11 cellular contexts compared by ENCODE assay signal in genomic region chr10:86968994-86969355, GRCh38. TPM values are rescaled to one million over a fixed set of nuclear protein-coding genes. Genes with fewer than 3 reads are reported as not detected.
DNase-seq lines count a peak whose midpoint lies in the region; ATAC-seq, FAIRE-seq and TF ChIP-seq lines count a peak whose summit lies in the region.
"Had no signal": no experiment of that assay in that cellular context is flagged by ENCODE, and none has a peak within 500 bp of the region (broad histone marks: within the 10 kb centered on the region; RNA-seq: fewer than 3 reads in every experiment).

No MANE protein-coding gene starts in this region.

- H3K9ac ChIP-seq in fibroblast of lung (ENCODE audit: insufficient read depth, low read length), result peak overlapping the region; percentile 52

- no peak for ATAC-seq in CD4-positive, CD25-positive, alpha-beta regulatory T cell (ENCODE audit: low read depth in 2 of 2)

- peaks cover 58% of the 10 kb centered on the region for H3K4me1 ChIP-seq in CD4-positive, CD25-positive, alpha-beta regulatory T cell (ENCODE audit: control insufficient read depth, insufficient read depth, low read length, poor library complexity, severe bottlenecking)
- H3K4me1 ChIP-seq in fibroblast of lung (ENCODE audit: control insufficient read depth, extremely low read depth, insufficient read depth, low read length), result peaks cover 35% of the 10 kb centered on the region
- peaks cover 0 to 57% (median 53%) of the 10 kb centered on the region in 4 donors for H3K4me1 ChIP-seq in sigmoid colon
- peaks cover 54% of the 10 kb centered on the region for H3K4me1 ChIP-seq in CD4-positive, alpha-beta memory T cell (ENCODE audit: insufficient read depth, low read length)

- no peaks in the 10 kb centered on the region for H3K9me3 ChIP-seq in CD4-positive, CD25-positive, alpha-beta regulatory T cell (ENCODE audit: control insufficient read depth in 2 of 2, low read length in 2 of 2)
- no peaks in the 10 kb centered on the region for H3K9me3 ChIP-seq in fibroblast of lung (ENCODE audit: control insufficient read depth, insufficient read depth, low read depth, low read length)
- no peaks in the 10 kb centered on the region for H3K9me3 ChIP-seq in sigmoid colon
- H3K9me3 ChIP-seq in CD4-positive, alpha-beta memory T cell (ENCODE audit: control insufficient read depth in 1 of 2, low read length in 2 of 2), result no peaks in the 10 kb centered on the region

- H3K4me3 ChIP-seq in CD4-positive, CD25-positive, alpha-beta regulatory T cell (ENCODE audit: low read depth, low read length), result no peak overlapping the region
- H3K4me3 ChIP-seq in fibroblast of lung (replicated peaks in 1 of 4; ENCODE audit: control extremely low read depth in 1 of 4, insufficient read depth in 1 of 4, low read depth in 3 of 4, low read length in 4 of 4), result peak overlapping the region; percentile 36 to 74 (median 66)
- peak overlapping the region; percentile 62 to 75 (median 70) for H3K4me3 ChIP-seq in sigmoid colon
- no peak overlapping the region for H3K4me3 ChIP-seq in CD4-positive, alpha-beta memory T cell (ENCODE audit: low read length in 2 of 2)

- CTCF ChIA-PET in RWPE1 (lab: Yijun Ruan, JAX), result interaction anchor here (0.6 to 3.2 kb wide), 9 partner anchors 9 to 999 kb away, joined by 3 to 21 read pairs (median 4); no protein-coding TSS in a partner anchor
- CTCF ChIA-PET in CD4-positive, alpha-beta memory T cell (lab: Charles Lee; ENCODE audit: partially characterized antibody), result interaction anchor here (1.3 to 6.8 kb wide), 3 partner anchors 12 to 29 kb away, joined by 3 to 97 read pairs (median 7); partner anchors contain the start of gene MMRN2

- no peak for TF ChIP-seq POLR2A in sigmoid colon (IDR thresholded peaks at IDR 0.05)

- no peaks in the 10 kb centered on the region for H3K36me3 Mint-ChIP-seq in CD4-positive, CD25-positive, alpha-beta regulatory T cell
- H3K36me3 Mint-ChIP-seq in CD4-positive, alpha-beta memory T cell, result peaks cover 0 to 4% of the 10 kb centered on the region in 2 donors

- no peak for DNase-seq in CD4-positive, CD25-positive, alpha-beta regulatory T cell
- DNase-seq in RWPE1 (ENCODE audit: low spot score) (peak; percentile 35), fibroblast of lung (ENCODE audit: low read depth in 2 of 2) (no peak), sigmoid colon (peak; percentile 68), NCI-H69 (lab: John Stamatoyannopoulos, UW) (no peak), NCI-H82 (lab: John Stamatoyannopoulos, UW) (no peak), HTR-8/SVneo (ENCODE audit: insufficient read length, low spot score) (no peak)
- no peak for DNase-seq in CD4-positive, alpha-beta memory T cell
- DNase-seq: cortex of kidney; stimulated activated CD4-positive, alpha-beta T cell treated with anti-CD3 and anti-CD28 coated beads, Interleukin-2, amount 100 ng/mL, for 48 hours had no signal

- no peaks in the 10 kb centered on the region for H3K36me3 ChIP-seq in CD4-positive, CD25-positive, alpha-beta regulatory T cell (ENCODE audit: control insufficient read depth, insufficient read depth, low read length)
- H3K36me3 ChIP-seq in fibroblast of lung (ENCODE audit: control insufficient read depth, insufficient read depth, low read length), result no peaks in the 10 kb centered on the region
- no peaks in the 10 kb centered on the region for H3K36me3 ChIP-seq in sigmoid colon
- H3K36me3 ChIP-seq in CD4-positive, alpha-beta memory T cell (ENCODE audit: insufficient read depth, low read length), result no peaks in the 10 kb centered on the region

- H3K27ac Mint-ChIP-seq in CD4-positive, CD25-positive, alpha-beta regulatory T cell, result peak overlapping the region in 2 of 3 donors; percentile 42 to 66
- peak overlapping the region in 2 of 7 donors; percentile 52 to 96 for H3K27ac Mint-ChIP-seq in CD4-positive, alpha-beta memory T cell

- no peak for TF ChIP-seq EP300 in sigmoid colon (IDR thresholded peaks at IDR 0.05)

- H3K27me3 ChIP-seq in CD4-positive, CD25-positive, alpha-beta regulatory T cell (ENCODE audit: control insufficient read depth, insufficient read depth, low read length), result no peaks in the 10 kb centered on the region
- H3K27me3 ChIP-seq in fibroblast of lung (ENCODE audit: control insufficient read depth, insufficient read depth, low read length) (no peaks in the 10 kb centered on the region), sigmoid colon (no peaks in the 10 kb centered on the region)
- H3K27me3 ChIP-seq in CD4-positive, alpha-beta memory T cell (ENCODE audit: insufficient read depth, low read length), result no peaks in the 10 kb centered on the region

- H4K20me1 ChIP-seq in fibroblast of lung (ENCODE audit: control insufficient read depth, extremely low read depth, insufficient read depth, low read length), result no peaks in the 10 kb centered on the region

- no peak overlapping the region for H3K27ac ChIP-seq in CD4-positive, CD25-positive, alpha-beta regulatory T cell (ENCODE audit: insufficient read depth, low read length, poor library complexity, severe bottlenecking)
- peak overlapping the region; percentile 100 for H3K27ac ChIP-seq in RWPE1
- H3K27ac ChIP-seq in fibroblast of lung (ENCODE audit: insufficient read depth, low read length), result peak overlapping the region; percentile 99
- H3K27ac ChIP-seq in sigmoid colon, result peak overlapping the region; percentile 94 to 98 (median 96)
- no peak overlapping the region for H3K27ac ChIP-seq in CD4-positive, alpha-beta memory T cell (ENCODE audit: low read depth, low read length)

- no peak for TF ChIP-seq CTCF in RWPE1 (conservative IDR thresholded peaks at IDR 0.05; ENCODE audit: low read depth)
- no peak for TF ChIP-seq CTCF in fibroblast of lung (conservative IDR thresholded peaks at IDR 0.05 in 1 of 2, IDR thresholded peaks at IDR 0.05 in 1 of 2; ENCODE audit: low read depth in 1 of 2, low read length in 2 of 2)
- TF ChIP-seq CTCF in sigmoid colon (IDR thresholded peaks at IDR 0.05), result no peak

- H3K27me3 Mint-ChIP-seq in CD4-positive, CD25-positive, alpha-beta regulatory T cell, result peaks cover 5% of the 10 kb centered on the region
- peaks cover 0 to 1% of the 10 kb centered on the region in 2 donors for H3K27me3 Mint-ChIP-seq in CD4-positive, alpha-beta memory T cell

- peak overlapping the region; percentile 68 for H3K4me2 ChIP-seq in fibroblast of lung (ENCODE audit: extremely low read depth, insufficient read depth, low read length)

- peaks cover 15% of the 10 kb centered on the region for H3K79me2 ChIP-seq in fibroblast of lung (ENCODE audit: control insufficient read depth, insufficient read depth, low read length)

- no peak overlapping the region for H2AFZ ChIP-seq in fibroblast of lung (ENCODE audit: low read length)

- peak overlapping the region in 3 of 4 donors; percentile 53 to 72 (median 60) for H3K4me3 Mint-ChIP-seq in CD4-positive, CD25-positive, alpha-beta regulatory T cell
- peak overlapping the region in 4 of 8 donors; percentile 27 to 68 (median 48) for H3K4me3 Mint-ChIP-seq in CD4-positive, alpha-beta memory T cell

- peaks cover 0 to 58% (median 15%) of the 10 kb centered on the region in 4 donors for H3K4me1 Mint-ChIP-seq in CD4-positive, CD25-positive, alpha-beta regulatory T cell
- H3K4me1 Mint-ChIP-seq in CD4-positive, alpha-beta memory T cell, result peaks cover 27 to 62% (median 41%) of the 10 kb centered on the region in 4 donors

- POLR2A ChIA-PET in RWPE1 (lab: Yijun Ruan, JAX; ENCODE audit: low non-redundant PET), result interaction anchor here (2.1 to 2.6 kb wide), 2 partner anchors 10 to 23 kb away, joined by 4 to 18 read pairs; partner anchors contain the start of gene SNCG
- POLR2A ChIA-PET in CD4-positive, alpha-beta memory T cell (lab: Charles Lee; ENCODE audit: partially characterized antibody), result interaction anchor here (0.6 to 3.1 kb wide), 5 partner anchors 8 to 222 kb away, joined by 3 to 26 read pairs (median 3); partner anchors contain the start of gene GLUD1

- intact Hi-C loops in sigmoid colon (cut with DNase I), result no loop called here
- intact Hi-C loops in CD4-positive, alpha-beta memory T cell (cut with micrococcal nuclease), result no loop called here

- no peak for FAIRE-seq in HTR-8/SVneo (lab: Jason Lieb, UNC)

- H3K9me3 Mint-ChIP-seq in CD4-positive, CD25-positive, alpha-beta regulatory T cell, result no peaks in the 10 kb centered on the region
- no peaks in the 10 kb centered on the region for H3K9me3 Mint-ChIP-seq in CD4-positive, alpha-beta memory T cell

- 19 to 54% methylated on average over 9 of the region's 9 CpGs for WGBS in sigmoid colon, 2 donors

RNA-seq across cellular contexts. Expression of gene ADIRF, which starts 0.7 kb away (rescaled TPM):
- total RNA-seq in CD4-positive, CD25-positive, alpha-beta regulatory T cell, result not detected
- under 1 TPM in 2 of 4 donors, not detected in 2; 0.42 to 0.65 TPM for polyA plus RNA-seq in CD4-positive, CD25-positive, alpha-beta regulatory T cell
- total RNA-seq in fibroblast of lung, result 119 and 142 TPM in 2 replicates
- polyA plus RNA-seq in fibroblast of lung, result 39.4 and 172 TPM in 2 replicates
- polyA plus RNA-seq in fibroblast of lung (2012), result 116 and 410 TPM in 2 replicates
- 10.4 and 22.0 TPM in 2 replicates for polyA minus RNA-seq in fibroblast of lung (ENCODE audit: low replicate concordance)
- total RNA-seq in sigmoid colon, result 10 to 100 TPM; 45.3 to 98.1 (median 67.1) TPM
- polyA plus RNA-seq in sigmoid colon, result 100 to 1,000 TPM; 112 to 157 (median 118) TPM
- total RNA-seq in CD4-positive, alpha-beta memory T cell, result not detected
- polyA plus RNA-seq in CD4-positive, alpha-beta memory T cell, result under 1 TPM; 0.34 to 0.87 TPM

RNA-seq across cellular contexts. Expression of gene SNCG, which starts 10.6 kb away (rescaled TPM):
- total RNA-seq in CD4-positive, CD25-positive, alpha-beta regulatory T cell, result not detected
- not detected for polyA plus RNA-seq in CD4-positive, CD25-positive, alpha-beta regulatory T cell
- total RNA-seq in fibroblast of lung, result 8.7 and 21.3 TPM in 2 replicates
- 34.4 and 47.4 TPM in 2 replicates for polyA plus RNA-seq in fibroblast of lung
- polyA plus RNA-seq in fibroblast of lung (2012), result 39.0 and 53.0 TPM in 2 replicates
- 3.5 and 11.5 TPM in 2 replicates for polyA minus RNA-seq in fibroblast of lung (ENCODE audit: low replicate concordance)
- total RNA-seq in sigmoid colon, result 10 to 100 TPM; 24.2 to 55.0 (median 38.4) TPM
- 10 to 100 TPM in 2 of 3 donors, 1 to 10 TPM in 1; 4.6 to 24.0 (median 11.4) TPM for polyA plus RNA-seq in sigmoid colon
- not detected for total RNA-seq in CD4-positive, alpha-beta memory T cell
- polyA plus RNA-seq in CD4-positive, alpha-beta memory T cell, result not detected

RNA-seq across cellular contexts. Expression of gene MMRN2, which starts 11.6 kb away (rescaled TPM):
- 0.17 TPM for total RNA-seq in CD4-positive, CD25-positive, alpha-beta regulatory T cell
- polyA plus RNA-seq in CD4-positive, CD25-positive, alpha-beta regulatory T cell, result 1 to 10 TPM in 1 of 4 donors, under 1 TPM in 2, not detected in 1; 0.31 to 1.2 (median 0.36) TPM
- total RNA-seq in fibroblast of lung (0.77 and 2.1 TPM in 2 replicates), sigmoid colon (10 to 100 TPM in 3 of 4 donors, 1 to 10 TPM in 1; 8.6 to 23.3 (median 14.1) TPM)
- polyA plus RNA-seq in fibroblast of lung (1.5 and 2.2 TPM in 2 replicates), sigmoid colon (1 to 10 TPM in 2 of 3 donors, under 1 TPM in 1; 0.92 to 6.5 (median 1.8) TPM)
- polyA plus RNA-seq in fibroblast of lung (2012), result 1.0 and 1.3 TPM in 2 replicates
- polyA minus RNA-seq in fibroblast of lung (ENCODE audit: low replicate concordance), result 3.2 TPM in 1 of 2 replicates, not detected in the other
- under 1 TPM in 1 of 2 experiments, not detected in 1; 0.20 TPM for total RNA-seq in CD4-positive, alpha-beta memory T cell
- polyA plus RNA-seq in CD4-positive, alpha-beta memory T cell, result under 1 TPM in 1 of 2 donors, not detected in 1; 0.15 TPM

RNA-seq across cellular contexts. Expression of gene FAM25A, which starts 51.1 kb away (rescaled TPM):
- not detected for total RNA-seq in CD4-positive, CD25-positive, alpha-beta regulatory T cell
- polyA plus RNA-seq in CD4-positive, CD25-positive, alpha-beta regulatory T cell, result not detected
- total RNA-seq in fibroblast of lung, result not detected in 2 replicates
- not detected in 2 replicates for polyA plus RNA-seq in fibroblast of lung
- polyA plus RNA-seq in fibroblast of lung (2012), result not detected in 2 replicates
- not detected in 2 replicates for polyA minus RNA-seq in fibroblast of lung (ENCODE audit: low replicate concordance)
- total RNA-seq in sigmoid colon, result not detected
- polyA plus RNA-seq in sigmoid colon, result not detected
- total RNA-seq in CD4-positive, alpha-beta memory T cell, result not detected
- not detected for polyA plus RNA-seq in CD4-positive, alpha-beta memory T cell
- total RNA-seq: left lobe of liver had no signal

Comparison
In these comparisons a context has a peak if more than half of its experiments do, and no peak if none do; other contexts are left out.
1. DNase-seq: peak in RWPE1 (single experiment) and sigmoid colon (single experiment); none in CD4-positive, CD25-positive, alpha-beta regulatory T cell (0 of 3), fibroblast of lung (0 of 2), NCI-H69 (single experiment), NCI-H82 (single experiment), HTR-8/SVneo (single experiment) and CD4-positive, alpha-beta memory T cell (0 of 5).
2. H3K27ac ChIP-seq: peak in RWPE1 (single experiment), fibroblast of lung (single experiment) and sigmoid colon (4 of 4); none in CD4-positive, CD25-positive, alpha-beta regulatory T cell (single experiment) and CD4-positive, alpha-beta memory T cell (single experiment).
3. H3K4me3 ChIP-seq: peak in fibroblast of lung (4 of 4) and sigmoid colon (4 of 4); none in CD4-positive, CD25-positive, alpha-beta regulatory T cell (single experiment) and CD4-positive, alpha-beta memory T cell (0 of 2).
4. RNA of gene ADIRF, which starts 0.7 kb away (total RNA-seq): 119 to 142 TPM in fibroblast of lung and 45.3 to 98.1 TPM in sigmoid colon; not detected in CD4-positive, CD25-positive, alpha-beta regulatory T cell (single experiment) and not detected in CD4-positive, alpha-beta memory T cell; every median in the first group is over 10 times any median in the second.